In genomic region chr6:83633609-83634008, GRCh38 we compare ENCODE assay signal across 23 cellular contexts.
"Had no signal": no experiment of that assay in that cellular context is flagged by ENCODE, and none has a peak within 500 bp of the region (broad histone marks: within the 10 kb centered on the region; RNA-seq: fewer than 3 reads in every experiment).

No MANE protein-coding gene starts in this region.

- H3K9ac ChIP-seq: neural progenitor cell had no signal

- ATAC-seq: activated CD8-positive, alpha-beta T cell treated with anti-CD3 and anti-CD28 coated beads for 36 hours; activated naive CD8-positive, alpha-beta T cell treated with anti-CD3 and anti-CD28 coated beads, Interleukin-2, amount 50 U/mL, for 24 hours; esophagus mucosa; gastrocnemius medialis; mucosa of descending colon; naive thymus-derived CD4-positive, alpha-beta T cell had no signal

- H3K4me3 ChIP-seq: ascending aorta, coronary artery, gastrocnemius medialis, left ventricle myocardium inferior, mucosa of descending colon, neural progenitor cell, prostate gland, right atrium auricular region had no signal

- H2AFZ ChIP-seq: neural progenitor cell had no signal

- H3K27ac ChIP-seq: ascending aorta, coronary artery, gastrocnemius medialis, left ventricle myocardium inferior, neural progenitor cell, prostate gland, right atrium auricular region had no signal

- H3K4me2 ChIP-seq: neural progenitor cell had no signal

- H3K27me3 ChIP-seq: ascending aorta, gastrocnemius medialis, neural progenitor cell, right atrium auricular region had no signal

- DNase-seq: activated CD4-positive, alpha-beta T cell treated with anti-CD3 and anti-CD28 coated beads, Interleukin-2, amount 10 ng/mL, durations not matched to agents 24 days and 14 days; activated CD8-positive, alpha-beta T cell treated with anti-CD3 and anti-CD28 coated beads for 36 hours; activated naive CD4-positive, alpha-beta T cell treated with anti-CD3 and anti-CD28 coated beads for 36 hours; activated naive CD8-positive, alpha-beta T cell treated with anti-CD3 and anti-CD28 coated beads, Interleukin-2, amount 50 U/mL, for 24 hours; activated T-cell treated with anti-CD3 and anti-CD28 coated beads, Interleukin-2, amount 50 U/mL, for 24 hours; effector CD4-positive, alpha-beta T cell; gastrocnemius medialis; head of caudate nucleus; kidney glomerular epithelial cell; left ventricle myocardium inferior; mammary epithelial cell; mucosa of descending colon; naive thymus-derived CD4-positive, alpha-beta T cell; stimulated activated CD4-positive, alpha-beta T cell treated with anti-CD3 and anti-CD28 coated beads, Interleukin-12 subunit alpha, Interleukin-12 subunit beta, amount 100 ng/mL, for 4 hours; stimulated activated CD4-positive, alpha-beta T cell treated with anti-CD3 and anti-CD28 coated beads, Interleukin-1b, Interleukin-23, amount 100 ng/mL, for 48 hours; stimulated activated CD8-positive, alpha-beta memory T cell treated with anti-CD3 and anti-CD28 coated beads, Interleukin-4, amount 100 ng/mL, for 48 hours; stimulated activated naive CD4-positive, alpha-beta T cell had no signal

- H3K9me3 ChIP-seq: gastrocnemius medialis, left ventricle myocardium inferior, mucosa of descending colon, prostate gland, right atrium auricular region had no signal

- H3K36me3 ChIP-seq: ascending aorta, gastrocnemius medialis, left ventricle myocardium inferior, neural progenitor cell, prostate gland, right atrium auricular region had no signal

- H3K4me1 ChIP-seq: ascending aorta, gastrocnemius medialis, left ventricle myocardium inferior, neural progenitor cell, prostate gland, right atrium auricular region had no signal
